ENCODE assay signal across 1 cellular context in the genomic region with DNA sequence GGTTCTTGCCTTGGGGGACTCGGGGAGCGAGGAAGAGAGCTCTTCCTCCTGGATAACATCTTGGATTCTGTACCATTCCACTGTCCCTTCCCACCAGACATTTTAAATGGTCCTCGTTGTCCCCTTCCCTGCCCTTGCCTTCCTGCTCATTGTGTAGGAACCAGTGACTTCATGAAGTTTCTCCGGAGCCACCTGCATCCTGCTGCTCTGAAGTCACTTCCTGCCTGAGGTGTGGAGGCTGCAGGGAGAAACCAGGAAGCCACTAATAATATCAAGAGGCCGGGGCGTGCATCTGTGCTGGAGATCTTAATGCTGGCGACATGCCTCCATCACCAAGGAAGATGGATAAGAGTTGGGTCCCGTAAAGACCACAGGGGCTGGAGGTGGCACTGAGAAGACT.
TF ChIP-seq lines count a peak whose summit lies in the region.

No MANE protein-coding gene starts in this region.

TF ChIP-seq in SK-N-SH treated with all-trans-retinoic acid at 6 μM for 48 hours, 23 proteins besides CTCF, POLR2A, EP300 and RAD21 (continued from another document):
- TF ChIP-seq, protein P1, sequence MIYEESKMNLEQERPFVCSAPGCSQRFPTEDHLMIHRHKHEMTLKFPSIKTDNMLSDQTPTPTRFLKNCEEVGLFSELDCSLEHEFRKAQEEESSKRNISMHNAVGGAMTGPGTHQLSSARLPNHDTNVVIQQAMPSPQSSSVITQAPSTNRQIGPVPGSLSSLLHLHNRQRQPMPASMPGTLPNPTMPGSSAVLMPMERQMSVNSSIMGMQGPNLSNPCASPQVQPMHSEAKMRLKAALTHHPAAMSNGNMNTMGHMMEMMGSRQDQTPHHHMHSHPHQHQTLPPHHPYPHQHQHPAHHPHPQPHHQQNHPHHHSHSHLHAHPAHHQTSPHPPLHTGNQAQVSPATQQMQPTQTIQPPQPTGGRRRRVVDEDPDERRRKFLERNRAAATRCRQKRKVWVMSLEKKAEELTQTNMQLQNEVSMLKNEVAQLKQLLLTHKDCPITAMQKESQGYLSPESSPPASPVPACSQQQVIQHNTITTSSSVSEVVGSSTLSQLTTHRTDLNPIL (CRISPR knock-in tag; IDR thresholded peaks at IDR 0.05; ENCODE audit: low read depth), result no peak
- TF ChIP-seq ZNF565 (CRISPR knock-in tag; conservative IDR thresholded peaks at IDR 0.05; ENCODE audit: low read depth) (no peak), ESRRG (CRISPR knock-in tag; IDR thresholded peaks at IDR 0.05) (no peak), TCF4 (CRISPR knock-in tag; IDR thresholded peaks at IDR 0.05; ENCODE audit: borderline replicate concordance) (no peak), ZFP30 (CRISPR knock-in tag; IDR thresholded peaks at IDR 0.05) (no peak), SNAI2 (CRISPR knock-in tag; IDR thresholded peaks at IDR 0.05) (no peak), ZNF70 (CRISPR knock-in tag; IDR thresholded peaks at IDR 0.05) (no peak), ARNTL (CRISPR knock-in tag; IDR thresholded peaks at IDR 0.05; ENCODE audit: borderline replicate concordance, low read depth) (no peak), ZC3H10 (CRISPR knock-in tag; IDR thresholded peaks at IDR 0.05) (no peak), CSDC2 (CRISPR knock-in tag; IDR thresholded peaks at IDR 0.05) (no peak), RARB (CRISPR knock-in tag; IDR thresholded peaks at IDR 0.05) (no peak), OSR1 (CRISPR knock-in tag; IDR thresholded peaks at IDR 0.05) (no peak)
- TF ChIP-seq, protein P2, sequence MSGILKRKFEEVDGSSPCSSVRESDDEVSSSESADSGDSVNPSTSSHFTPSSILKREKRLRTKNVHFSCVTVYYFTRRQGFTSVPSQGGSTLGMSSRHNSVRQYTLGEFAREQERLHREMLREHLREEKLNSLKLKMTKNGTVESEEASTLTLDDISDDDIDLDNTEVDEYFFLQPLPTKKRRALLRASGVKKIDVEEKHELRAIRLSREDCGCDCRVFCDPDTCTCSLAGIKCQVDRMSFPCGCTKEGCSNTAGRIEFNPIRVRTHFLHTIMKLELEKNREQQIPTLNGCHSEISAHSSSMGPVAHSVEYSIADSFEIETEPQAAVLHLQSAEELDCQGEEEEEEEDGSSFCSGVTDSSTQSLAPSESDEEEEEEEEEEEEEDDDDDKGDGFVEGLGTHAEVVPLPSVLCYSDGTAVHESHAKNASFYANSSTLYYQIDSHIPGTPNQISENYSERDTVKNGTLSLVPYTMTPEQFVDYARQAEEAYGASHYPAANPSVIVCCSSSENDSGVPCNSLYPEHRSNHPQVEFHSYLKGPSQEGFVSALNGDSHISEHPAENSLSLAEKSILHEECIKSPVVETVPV (CRISPR knock-in tag; IDR thresholded peaks at IDR 0.05), result no peak
TF ChIP-seq in SK-N-SH treated with all-trans-retinoic acid at 6 μM for 48 hours: peak in this region for 0.
